ENCODE assay signal across 8 cellular contexts in genomic region chr3:32399030-32399620, GRCh38. TPM values are rescaled to one million over a fixed set of nuclear protein-coding genes. Genes with fewer than 3 reads are reported as not detected.
DNase-seq lines count a peak whose midpoint lies in the region; ATAC-seq and TF ChIP-seq lines count a peak whose summit lies in the region.

No MANE protein-coding gene starts in this region.

- H3K9ac ChIP-seq in BLaER1 (0 out of 2 replicates have a peak overlapping the region, but pooled peaks have one; percentile 24), NT2/D1 (ENCODE audit: insufficient read length, low read depth) (no peak overlapping the region)

- no peak for DNase-seq in GM06990 (ENCODE audit: extremely low read depth, insufficient read length)
- peak; percentile 52 for DNase-seq in NT2/D1 (ENCODE audit: low read depth, low spot score)
- DNase-seq in brain microvascular endothelial cell, result no peak
- DNase-seq in right lobe of liver, result no peak
- no peak for DNase-seq in NCI-H1436 treated with DMSO at 0.1 percent for 48 hours (lab: John Stamatoyannopoulos, UW)
- DNase-seq in NK-92 treated with Interleukin-12 subunit alpha and Interleukin-12 subunit beta, amount 100 ng/mL, for 24 hours (lab: John Stamatoyannopoulos, UW), result no peak
- DNase-seq in posterior vena cava (ENCODE audit: low spot score), result no peak

- TF ChIP-seq CTCF in GM06990 (IDR thresholded peaks at IDR 0.05; ENCODE audit: insufficient read depth, low read length, poor library complexity, severe bottlenecking), result peak; percentile 59
- peak; percentile 60 for TF ChIP-seq CTCF in brain microvascular endothelial cell (IDR thresholded peaks at IDR 0.05; ENCODE audit: low read depth, low read length, missing control alignments)
- peak; percentile 51 to 79 (median 72) for TF ChIP-seq CTCF in right lobe of liver (IDR thresholded peaks at IDR 0.05)

- H3K36me3 ChIP-seq in BLaER1 (peaks cover 10% of the 10 kb centered on the region), GM06990 (ENCODE audit: control insufficient read depth, insufficient read depth, low read length) (no peaks in the 10 kb centered on the region), NT2/D1 (ENCODE audit: insufficient read depth, insufficient read length, low read length) (peaks cover 8% of the 10 kb centered on the region), brain microvascular endothelial cell (replicated peaks) (no peaks in the 10 kb centered on the region), right lobe of liver (no peaks in the 10 kb centered on the region)

- H3K4me2 ChIP-seq in BLaER1, result peak overlapping the region; percentile 90

- peaks cover 93% of the 10 kb centered on the region for H4K20me1 ChIP-seq in BLaER1

- H3K9me3 ChIP-seq in BLaER1, result no peaks in the 10 kb centered on the region
- no peaks in the 10 kb centered on the region for H3K9me3 ChIP-seq in NT2/D1 (ENCODE audit: insufficient read depth, low read length)
- H3K9me3 ChIP-seq in right lobe of liver, result no peaks in the 10 kb centered on the region

- TF ChIP-seq POLR2A in right lobe of liver (IDR thresholded peaks at IDR 0.05), result no peak

- peak; percentile 17 to 32 (median 29) for ATAC-seq in right lobe of liver

- no peak overlapping the region for H3K4me3 ChIP-seq in BLaER1
- H3K4me3 ChIP-seq in GM06990 (replicated peaks; ENCODE audit: low read depth, low read length), result no peak overlapping the region
- no peak overlapping the region for H3K4me3 ChIP-seq in NT2/D1 (ENCODE audit: insufficient read length, low read depth)
- no peak overlapping the region for H3K4me3 ChIP-seq in brain microvascular endothelial cell (ENCODE audit: low read depth, low read length)
- no peak overlapping the region for H3K4me3 ChIP-seq in right lobe of liver

- peaks cover 99% of the 10 kb centered on the region for H3K4me1 ChIP-seq in BLaER1
- H3K4me1 ChIP-seq in NT2/D1 (ENCODE audit: insufficient read depth, insufficient read length), result peaks cover 3% of the 10 kb centered on the region
- peaks cover 0 to 8% (median 3%) of the 10 kb centered on the region in 4 donors for H3K4me1 ChIP-seq in right lobe of liver

- in situ Hi-C loops in brain microvascular endothelial cell (cut with HindIII; ENCODE audit: low pct_ligation_motif_present, low sequenced_read_pairs), result no loop called here

- peak overlapping the region; percentile 99 for H3K27ac ChIP-seq in BLaER1
- H3K27ac ChIP-seq in brain microvascular endothelial cell, result no peak overlapping the region
- peak overlapping the region in 1 of 3 donors; percentile 41 for H3K27ac ChIP-seq in right lobe of liver

- intact Hi-C loops in right lobe of liver (cut with DNase I) (no loop called here), posterior vena cava (cut with DNase I) (no loop called here)

- H3K27me3 ChIP-seq in BLaER1 (no peaks in the 10 kb centered on the region), GM06990 (replicated peaks; ENCODE audit: control insufficient read depth, insufficient read depth, low read length) (no peaks in the 10 kb centered on the region), NT2/D1 (ENCODE audit: insufficient read depth, insufficient read length) (no peaks in the 10 kb centered on the region), brain microvascular endothelial cell (replicated peaks) (no peaks in the 10 kb centered on the region), right lobe of liver (no peaks in the 10 kb centered on the region)

- 50% methylated on average over 2 of the region's 2 CpGs for WGBS in right lobe of liver (ENCODE audit: insufficient coverage, low coverage, low lambda C conversion rate, missing lambda C conversion rate)

RNA-seq across cellular contexts. Expression of gene CMTM7, which starts 7.5 kb away (rescaled TPM):
- 1 to 10 TPM; 2.7 to 9.8 (median 5.0) TPM for total RNA-seq in right lobe of liver
- total RNA-seq in posterior vena cava, result 10 to 100 TPM in 1 of 2 donors, 1 to 10 TPM in 1; 9.2 to 10.7 TPM
